ENCODE assay signal across 17 cellular contexts in the genomic region with DNA sequence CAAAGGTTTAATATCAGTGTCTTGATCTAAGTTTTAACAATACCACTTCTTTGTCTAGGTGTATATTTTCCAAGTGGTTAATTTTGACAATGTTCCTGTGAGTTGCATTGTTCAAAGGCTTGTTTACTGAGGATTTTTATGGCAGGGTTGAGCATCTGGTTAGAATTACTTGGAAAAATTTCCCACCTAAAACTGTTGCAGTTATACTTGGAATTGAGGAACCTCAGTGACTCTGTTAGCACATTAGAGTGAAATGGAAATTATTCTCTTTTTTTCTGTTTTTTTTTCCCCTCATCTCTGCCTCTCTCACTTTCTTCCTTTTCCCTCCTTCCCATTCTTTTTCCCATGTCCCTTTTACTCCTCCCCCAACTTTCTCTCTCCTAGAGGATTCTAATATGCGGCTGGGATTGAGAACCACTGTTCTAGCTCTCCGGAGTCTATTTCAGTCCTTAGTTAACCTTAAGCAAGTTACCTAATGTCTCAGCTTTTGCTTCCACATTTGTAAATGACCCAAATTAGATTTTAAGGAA.
DNase-seq lines count a peak whose midpoint lies in the region; ATAC-seq, FAIRE-seq and TF ChIP-seq lines count a peak whose summit lies in the region.
"Had no signal": no experiment of that assay in that cellular context is flagged by ENCODE, and none has a peak within 500 bp of the region (broad histone marks: within the 10 kb centered on the region; RNA-seq: fewer than 3 reads in every experiment).

No MANE protein-coding gene starts in this region.

- no peak overlapping the region for H3K4me3 Mint-ChIP-seq in GM23338
- H3K4me3 Mint-ChIP-seq in H9, result no peak overlapping the region
- H3K4me3 Mint-ChIP-seq: CD4-positive, CD25-positive, alpha-beta regulatory T cell; CD8-positive, alpha-beta T cell had no signal

- no peaks in the 10 kb centered on the region for H3K9me3 Mint-ChIP-seq in GM23338
- no peaks in the 10 kb centered on the region for H3K9me3 Mint-ChIP-seq in H9
- H3K9me3 Mint-ChIP-seq: CD4-positive, CD25-positive, alpha-beta regulatory T cell; CD8-positive, alpha-beta T cell had no signal

- H3K27ac Mint-ChIP-seq in GM23338 (peak overlapping the region; percentile 30; the same call in 1 of the 2 replicates), H9 (peak overlapping the region in 2 of 3 experiments; percentile 21 to 92; a peak in 3 of 7 replicates)
- H3K27ac Mint-ChIP-seq: CD8-positive, alpha-beta T cell had no signal

- peaks cover 9% of the 10 kb centered on the region for H3K4me1 Mint-ChIP-seq in GM23338
- peaks cover 0 to 9% of the 10 kb centered on the region in 2 experiments; a peak in 2 of 4 replicates for H3K4me1 Mint-ChIP-seq in H9

- H2BK120ac ChIP-seq in H9 (ENCODE audit: low read depth, low read length, poor library complexity, severe bottlenecking), result no peak overlapping the region

- no peak overlapping the region for H3K14ac ChIP-seq in H9 (ENCODE audit: insufficient read depth, low read length)

- no peak overlapping the region for H3K4me3 ChIP-seq in GM23338
- H3K4me3 ChIP-seq in K562, result no peak overlapping the region
- H3K4me3 ChIP-seq: GM23248, HAP-1 had no signal

- H3K18ac ChIP-seq in H9 (ENCODE audit: insufficient read length, low read depth, low read length), result no peak overlapping the region

- no peaks in the 10 kb centered on the region for H3K9me1 ChIP-seq in K562 (ENCODE audit: control insufficient read depth, insufficient read depth, low read length)

- H2AK5ac ChIP-seq in H9 (ENCODE audit: insufficient read length, low read length), result no peak overlapping the region

- peaks cover 11% of the 10 kb centered on the region for H3K36me3 Mint-ChIP-seq in GM23338 (ENCODE audit: low read depth)
- peaks cover 0 to 7% (median 0%) of the 10 kb centered on the region in 3 experiments; a peak in 3 of 7 replicates for H3K36me3 Mint-ChIP-seq in H9 (ENCODE audit: insufficient read depth in 1 of 3, low read depth in 3 of 3)

- no peak for TF ChIP-seq POLR2A in K562 (conservative IDR thresholded peaks at IDR 0.05)

- no peaks in the 10 kb centered on the region for H3F3A ChIP-seq in GM23338 (replicated peaks; ENCODE audit: low read depth)

- H3K4ac ChIP-seq in H9 (ENCODE audit: low read depth, low read length), result no peak overlapping the region

- POLR2A ChIA-PET in K562 (lab: Yijun Ruan, JAX), result no interaction called here

- H2BK20ac ChIP-seq in H9 (ENCODE audit: low read depth, low read length, poor library complexity, severe bottlenecking), result no peak overlapping the region

- no TSS peak for BruUV-seq in K562 (replicated peaks; lab: Mats Ljungman, UMichigan)

- no peak for TF ChIP-seq RAD21 in K562 (CRISPR knock-in tag; conservative IDR thresholded peaks at IDR 0.05 in 1 of 2, IDR thresholded peaks at IDR 0.05 in 1 of 2)

- no peak overlapping the region for H3K4me2 ChIP-seq in GM23338
- no peak overlapping the region for H3K4me2 ChIP-seq in H9 (ENCODE audit: insufficient read depth, insufficient read length, low read length)
- H3K4me2 ChIP-seq in K562 (ENCODE audit: insufficient read depth, low read length), result no peak overlapping the region

- H2AFZ ChIP-seq in GM23338 (no peak overlapping the region), H9 (ENCODE audit: low read length) (no peak overlapping the region), K562 (ENCODE audit: low read depth, low read length) (no peak overlapping the region)
- H2AFZ ChIP-seq: GM23248 had no signal

- no peak overlapping the region for H4K91ac ChIP-seq in H9 (ENCODE audit: insufficient read length, low read depth, low read length)

- H2BK15ac ChIP-seq in H9 (ENCODE audit: low read depth, low read length), result no peak overlapping the region

- no peak for FAIRE-seq in K562 (lab: Jason Lieb, UNC)
- FAIRE-seq: G401.6, GM12892, GM19239 had no signal

- H2BK5ac ChIP-seq in H9 (ENCODE audit: insufficient read length, low read length), result no peak overlapping the region

- no peak overlapping the region for H4K8ac ChIP-seq in H9 (replicated peaks; ENCODE audit: insufficient read length, low read depth, low read length)

- DNase-seq in GM23338 (ENCODE audit: low spot score), result no peak
- DNase-seq in H9, result no peak
- no peak for DNase-seq in K562 (ENCODE audit: extremely low read depth in 1 of 4, low spot score in 3 of 4)
- DNase-seq in sciatic nerve (ENCODE audit: low spot score), result no peak
- no peak for DNase-seq in T-helper 2 cell
- DNase-seq in CD1c-positive myeloid dendritic cell (ENCODE audit: extremely low spot score), result no peak
- DNase-seq: C1 segment of cervical spinal cord; Caco-2; CD4-positive, CD25-positive, alpha-beta regulatory T cell; CD8-positive, alpha-beta T cell; DMS153; DND-41; GM23248 had no signal

- no peak overlapping the region for H3K23ac ChIP-seq in H9 (ENCODE audit: insufficient read length, low read depth, low read length)

- no peaks in the 10 kb centered on the region for H3K27me3 ChIP-seq in GM23338 (ENCODE audit: insufficient read depth)
- no peaks in the 10 kb centered on the region for H3K27me3 ChIP-seq in H9 (ENCODE audit: insufficient read depth, low read length)
- H3K27me3 ChIP-seq in K562 (ENCODE audit: control insufficient read depth in 2 of 2, insufficient read depth in 2 of 2, low read length in 2 of 2), result no peaks in the 10 kb centered on the region

- H3K79me2 ChIP-seq in GM23338 (replicated peaks; ENCODE audit: insufficient read depth) (no peaks in the 10 kb centered on the region), H9 (ENCODE audit: insufficient read depth, low read length) (no peaks in the 10 kb centered on the region), K562 (ENCODE audit: control insufficient read depth, insufficient read depth, low read length) (no peaks in the 10 kb centered on the region)

- H4K20me1 ChIP-seq in GM23338 (replicated peaks; ENCODE audit: insufficient read depth) (no peaks in the 10 kb centered on the region; the same call in 1 of the 2 replicates), H9 (ENCODE audit: control insufficient read depth, insufficient read depth, insufficient read length) (no peaks in the 10 kb centered on the region), K562 (replicated peaks; ENCODE audit: control insufficient read depth, insufficient read depth, low read length) (no peaks in the 10 kb centered on the region)

- no CpG with 5 or more reads among the region's 2 CpGs for WGBS in H9 (ENCODE audit: extremely low coverage, insufficient read length, low lambda C conversion rate)
- WGBS in K562 (ENCODE audit: insufficient coverage, low coverage, missing lambda C conversion rate), result 93% methylated on average over 2 of the region's 2 CpGs

- ATAC-seq in GM23338 (no peak), K562 (no peak), sciatic nerve (peak; percentile 61)
- ATAC-seq: CD8-positive, alpha-beta T cell had no signal

- no peak overlapping the region for H3K56ac ChIP-seq in H9 (ENCODE audit: insufficient read length, low read depth, low read length)

- H3K9ac ChIP-seq in H9 (ENCODE audit: extremely low read depth, insufficient read length, low read length) (no peak overlapping the region), K562 (ENCODE audit: insufficient read depth in 1 of 2, low read depth in 2 of 2, low read length in 2 of 2) (no peak overlapping the region)
- H3K9ac ChIP-seq: GM23248 had no signal

- intact Hi-C loops in K562 (cut with micrococcal nuclease), result no loop called here
- intact Hi-C loops in sciatic nerve (cut with DNase I), result no loop called here

- H3K9me3 ChIP-seq in H9 (ENCODE audit: control insufficient read depth, low read depth, low read length), result no peaks in the 10 kb centered on the region
- H3K9me3 ChIP-seq in K562 (replicated peaks; ENCODE audit: control insufficient read depth, insufficient read depth, low read depth, low read length), result no peaks in the 10 kb centered on the region
- H3K9me3 ChIP-seq: Caco-2, HAP-1 had no signal

- no peak overlapping the region for H3T11ph ChIP-seq in H9 (ENCODE audit: low read length)

- no peaks in the 10 kb centered on the region for H3K79me1 ChIP-seq in H9 (ENCODE audit: insufficient read depth, low read depth, low read length, poor library complexity, severe bottlenecking)

- H3K4me1 ChIP-seq in GM23338 (ENCODE audit: insufficient read depth) (peaks cover 3% of the 10 kb centered on the region; the same call in 1 of the 2 replicates), H9 (ENCODE audit: insufficient read depth, low read length) (no peaks in the 10 kb centered on the region), K562 (replicated peaks in 1 of 2; ENCODE audit: control insufficient read depth in 2 of 2, insufficient read depth in 2 of 2, low read length in 2 of 2) (no peaks in the 10 kb centered on the region)
- H3K4me1 ChIP-seq: Caco-2, HAP-1 had no signal

- in situ Hi-C loops in K562 (cut with MboI), result no loop called here

- no peak overlapping the region for H3K27ac ChIP-seq in GM23338 (ENCODE audit: low read depth)
- no peak overlapping the region for H3K27ac ChIP-seq in H9 (ENCODE audit: insufficient read length, low read depth, low read length)
- H3K27ac ChIP-seq in K562 (ENCODE audit: extremely low read depth, low read depth, low read length), result no peak overlapping the region
- H3K27ac ChIP-seq: GM23248 had no signal

- TF ChIP-seq CTCF in GM23338 (conservative IDR thresholded peaks at IDR 0.05; ENCODE audit: low read depth in 2 of 2) (no peak), H9 (conservative IDR thresholded peaks at IDR 0.05) (no peak), K562 (IDR thresholded peaks at IDR 0.05 in 2 of 3, conservative IDR thresholded peaks at IDR 0.05 in 1 of 3; ENCODE audit: insufficient read depth in 2 of 3, low read depth in 1 of 3, low read length in 3 of 3) (no peak)

- TF ChIP-seq EP300 in K562 (IDR thresholded peaks at IDR 0.05; ENCODE audit: low read length), result no peak

- no peak overlapping the region for H2BK12ac ChIP-seq in H9 (ENCODE audit: insufficient read length, low read depth, low read length)

- no peaks in the 10 kb centered on the region for H3K9me2 ChIP-seq in GM23338 (ENCODE audit: insufficient read depth)

- no peak overlapping the region for H4K5ac ChIP-seq in H9 (ENCODE audit: insufficient read length, low read depth, low read length)

- no peaks in the 10 kb centered on the region for H3K23me2 ChIP-seq in H9 (ENCODE audit: insufficient read length, low read depth, low read length, poor library complexity, severe bottlenecking)

- H3K36me3 ChIP-seq in GM23338 (ENCODE audit: insufficient read depth) (0 out of 2 replicates have a peak, but pooled peaks cover 7% of the 10 kb centered on the region), K562 (ENCODE audit: control insufficient read depth, insufficient read depth, low read length) (peaks cover 58% of the 10 kb centered on the region; the same call in 2 of the 3 replicates)

- H3K27me3 Mint-ChIP-seq in GM23338 (ENCODE audit: insufficient read depth, low read depth, poor library complexity), result peaks cover 5% of the 10 kb centered on the region
- H3K27me3 Mint-ChIP-seq in H9 (ENCODE audit: low read depth), result no peaks in the 10 kb centered on the region
- H3K27me3 Mint-ChIP-seq: CD4-positive, CD25-positive, alpha-beta regulatory T cell had no signal

- CTCF ChIA-PET in K562 (lab: Yijun Ruan, JAX; ENCODE audit: low intra/inter-chr PET ratio), result no interaction called here

TF ChIP-seq in GM23338, 12 proteins besides CTCF, POLR2A, EP300 and RAD21 (continues in another document):
- no peak for TF ChIP-seq JUNB (IDR thresholded peaks at IDR 0.05; ENCODE audit: unreplicated experiment)

TF ChIP-seq in K562, 482 proteins besides CTCF, POLR2A, EP300 and RAD21 (continues in another document):
- TF ChIP-seq ZNF830 (CRISPR knock-in tag; IDR thresholded peaks at IDR 0.05), result no peak
- peak; percentile 18 for TF ChIP-seq RBM22 (IDR thresholded peaks at IDR 0.05; ENCODE audit: low read depth, low read length, poor library complexity, severe bottlenecking)
